9 cellular contexts compared by ENCODE assay signal in genomic region chr6:70651326-70651905, GRCh38. TPM values are rescaled to one million over a fixed set of nuclear protein-coding genes. Genes with fewer than 3 reads are reported as not detected.
DNase-seq lines count a peak whose midpoint lies in the region; ATAC-seq and TF ChIP-seq lines count a peak whose summit lies in the region.
"Had no signal": no experiment of that assay in that cellular context is flagged by ENCODE, and none has a peak within 500 bp of the region (broad histone marks: within the 10 kb centered on the region; RNA-seq: fewer than 3 reads in every experiment).

No MANE protein-coding gene starts in this region.

- no peak for TF ChIP-seq POLR2A in testis (IDR thresholded peaks at IDR 0.05)

- no peaks in the 10 kb centered on the region for H3K4me1 ChIP-seq in testis

- H3K27me3 ChIP-seq in testis = no peaks in the 10 kb centered on the region

- no peak overlapping the region for H3K27ac ChIP-seq in testis

- ATAC-seq in GM18907 (IDR thresholded peaks at IDR 0.05; ENCODE audit: unreplicated experiment) (peak; percentile 86), HG02973 (IDR thresholded peaks at IDR 0.05; ENCODE audit: unreplicated experiment) (peak; percentile 85)
- ATAC-seq: left ventricle myocardium superior had no signal

- no peaks in the 10 kb centered on the region for H3K9me3 ChIP-seq in testis

- no peak for TF ChIP-seq CTCF in testis (IDR thresholded peaks at IDR 0.05)

- DNase-seq in activated CD4-positive, alpha-beta T cell treated with anti-CD3 and anti-CD28 coated beads, Interleukin-2, amount 50 U/mL, for 1 hour = peak; percentile 15
- DNase-seq in stimulated activated CD4-positive, alpha-beta T cell treated with anti-CD3 and anti-CD28 coated beads, Interleukin-1b, Interleukin-23, amount 100 ng/mL, for 48 hours = peak; percentile 37
- no peak for DNase-seq in testis
- DNase-seq in NCI-H2107 treated with DMSO at 0.1 percent for 48 hours (lab: John Stamatoyannopoulos, UW; ENCODE audit: unreplicated experiment) = no peak
- no peak for DNase-seq in NCI-H82 (lab: John Stamatoyannopoulos, UW)
- DNase-seq in SIG-M5 (lab: John Stamatoyannopoulos, UW) = no peak
- DNase-seq: left ventricle myocardium superior had no signal

- 87 to 92% methylated on average over 3 of the region's 3 CpGs for WGBS in testis, 2 donors

- no peak overlapping the region for H3K4me3 ChIP-seq in testis

- intact Hi-C loops in testis (cut with DNase I; ENCODE audit: low total_unique reads) = no loop called here

- H3K36me3 ChIP-seq in testis (ENCODE audit: low read depth, missing control alignments) = no peaks in the 10 kb centered on the region

RNA-seq across cellular contexts. Expression of gene SMAP1, which starts 16.3 kb away (rescaled TPM):
- total RNA-seq in testis = 10 to 100 TPM; 36.1 to 41.6 TPM
- polyA plus RNA-seq in testis (ENCODE audit: insufficient read depth, low read depth, low replicate concordance) = 43.3 TPM

Comparison
In these comparisons a context has a peak if more than half of its experiments do, and no peak if none do; other contexts are left out.
1. DNase-seq: peak in activated CD4-positive, alpha-beta T cell treated with anti-CD3 and anti-CD28 coated beads, Interleukin-2, amount 50 U/mL, for 1 hour (single experiment) and stimulated activated CD4-positive, alpha-beta T cell treated with anti-CD3 and anti-CD28 coated beads, Interleukin-1b, Interleukin-23, amount 100 ng/mL, for 48 hours (single experiment); none in testis (single experiment), NCI-H2107 treated with DMSO at 0.1 percent for 48 hours (single experiment), NCI-H82 (single experiment) and SIG-M5 (single experiment).